7 cellular contexts compared by ENCODE assay signal in genomic region chr1:10415211-10415930, GRCh38. TPM values are rescaled to one million over a fixed set of nuclear protein-coding genes. Genes with fewer than 3 reads are reported as not detected.
DNase-seq lines count a peak whose midpoint lies in the region; ATAC-seq, FAIRE-seq and TF ChIP-seq lines count a peak whose summit lies in the region.

No MANE protein-coding gene starts in this region.

- intact Hi-C loops in Right ventricle myocardium superior (cut with DNase I) = no loop called here

- H3K27me3 Mint-ChIP-seq in HFFc6 (ENCODE audit: insufficient read depth) = no peaks in the 10 kb centered on the region; the same call in 1 of the 2 replicates
- no peaks in the 10 kb centered on the region for H3K27me3 Mint-ChIP-seq in stimulated activated memory B cell treated with anti-CD40 and anti-IgM and Interleukin-4, amounts not matched to agents 10 μg/mL and 1 μg/mL and 100 μg/mL, for 72 hours

- H3K27ac Mint-ChIP-seq in HFFc6 = peak overlapping the region; percentile 90
- peak overlapping the region; percentile 71 for H3K27ac Mint-ChIP-seq in stimulated activated memory B cell treated with anti-CD40 and anti-IgM and Interleukin-4, amounts not matched to agents 10 μg/mL and 1 μg/mL and 100 μg/mL, for 72 hours

- H3K36me3 Mint-ChIP-seq in HFFc6 (ENCODE audit: low read depth) = peaks cover 78% of the 10 kb centered on the region
- peaks cover 84% of the 10 kb centered on the region for H3K36me3 Mint-ChIP-seq in stimulated activated memory B cell treated with anti-CD40 and anti-IgM and Interleukin-4, amounts not matched to agents 10 μg/mL and 1 μg/mL and 100 μg/mL, for 72 hours

- H3K4me3 Mint-ChIP-seq in HFFc6 = no peak overlapping the region; the same call in 1 of the 2 replicates
- no peak overlapping the region for H3K4me3 Mint-ChIP-seq in stimulated activated memory B cell treated with anti-CD40 and anti-IgM and Interleukin-4, amounts not matched to agents 10 μg/mL and 1 μg/mL and 100 μg/mL, for 72 hours

- no peaks in the 10 kb centered on the region for H3K9me3 Mint-ChIP-seq in HFFc6
- H3K9me3 Mint-ChIP-seq in stimulated activated memory B cell treated with anti-CD40 and anti-IgM and Interleukin-4, amounts not matched to agents 10 μg/mL and 1 μg/mL and 100 μg/mL, for 72 hours = no peaks in the 10 kb centered on the region

- ATAC-seq in Right ventricle myocardium superior (ENCODE audit: poor library complexity) = peak; percentile 73
- no peak for ATAC-seq in stimulated activated memory B cell treated with anti-CD40 and anti-IgM and Interleukin-4, amounts not matched to agents 10 μg/mL and 1 μg/mL and 100 μg/mL, for 72 hours
- ATAC-seq in GM21529 (IDR thresholded peaks at IDR 0.05; ENCODE audit: unreplicated experiment) = no peak

- peak; percentile 48 for DNase-seq in HFFc6
- peak; percentile 78 for DNase-seq in UCSD-AML1 (lab: John Stamatoyannopoulos, UW; ENCODE audit: unreplicated experiment)
- DNase-seq in Right ventricle myocardium superior = peak; percentile 55
- DNase-seq in amniotic stem cell (lab: John Stamatoyannopoulos, UW) = no peak
- DNase-seq in GM12892 (ENCODE audit: insufficient read length) = no peak

- no peak for FAIRE-seq in GM12892 (lab: Jason Lieb, UNC)

- no peak for TF ChIP-seq POLR2A in GM12892 (IDR thresholded peaks at IDR 0.05; ENCODE audit: low read depth, low read length)

- H3K4me1 Mint-ChIP-seq in HFFc6 (ENCODE audit: low read depth) = peaks cover 9% of the 10 kb centered on the region
- peaks cover 8% of the 10 kb centered on the region for H3K4me1 Mint-ChIP-seq in stimulated activated memory B cell treated with anti-CD40 and anti-IgM and Interleukin-4, amounts not matched to agents 10 μg/mL and 1 μg/mL and 100 μg/mL, for 72 hours

- TF ChIP-seq CTCF in HFFc6 (IDR thresholded peaks at IDR 0.05) = no peak

RNA-seq across cellular contexts. Expression of gene CENPS, which starts 14.9 kb away (rescaled TPM):
- total RNA-seq in HFFc6 (2021; fragmentation: NEBNext Ultra II Directional; extraction: Animal tissue kit (Norgen Biotek cat#: 25700)) = 10 to 100 TPM; 24.3 to 31.0 (median 27.3) TPM
- 8.7 TPM for total RNA-seq in Right ventricle myocardium superior
- 19.1 TPM for polyA plus RNA-seq in GM12892 (2012; ENCODE audit: missing spikeins)

RNA-seq across cellular contexts. Expression of gene PGD, which starts 16.5 kb away (rescaled TPM):
- total RNA-seq in HFFc6 (2021; fragmentation: NEBNext Ultra II Directional; extraction: Animal tissue kit (Norgen Biotek cat#: 25700)) = 100 to 1,000 TPM; 131 to 235 (median 220) TPM
- total RNA-seq in Right ventricle myocardium superior = 34.4 TPM
- polyA plus RNA-seq in GM12892 (2012; ENCODE audit: missing spikeins) = 119 TPM

RNA-seq across cellular contexts. Expression of gene CORT, which starts 34.5 kb away (rescaled TPM):
- under 1 TPM in 2 of 6 experiments, not detected in 4; 0.43 TPM for total RNA-seq in HFFc6 (2021; fragmentation: NEBNext Ultra II Directional; extraction: Animal tissue kit (Norgen Biotek cat#: 25700))
- total RNA-seq in Right ventricle myocardium superior = 0.32 TPM
- polyA plus RNA-seq in GM12892 (2012; ENCODE audit: missing spikeins) = not detected

RNA-seq across cellular contexts. Expression of gene DFFA, which starts 57.0 kb away (rescaled TPM):
- 10 to 100 TPM; 44.1 to 58.6 (median 48.4) TPM for total RNA-seq in HFFc6 (2021; fragmentation: NEBNext Ultra II Directional; extraction: Animal tissue kit (Norgen Biotek cat#: 25700))
- total RNA-seq in Right ventricle myocardium superior = 20.8 TPM
- polyA plus RNA-seq in GM12892 (2012; ENCODE audit: missing spikeins) = 37.9 TPM

RNA-seq across cellular contexts. Expression of gene PEX14, which starts 59.4 kb away (rescaled TPM):
- 10 to 100 TPM; 23.1 to 28.4 (median 26.0) TPM for total RNA-seq in HFFc6 (2021; fragmentation: NEBNext Ultra II Directional; extraction: Animal tissue kit (Norgen Biotek cat#: 25700))
- total RNA-seq in Right ventricle myocardium superior = 18.4 TPM
- 10.7 TPM for polyA plus RNA-seq in GM12892 (2012; ENCODE audit: missing spikeins)

Comparison
In these comparisons a context has a peak if more than half of its experiments do, and no peak if none do; other contexts are left out.
1. DNase-seq: peak in HFFc6 (single experiment), UCSD-AML1 (single experiment) and Right ventricle myocardium superior (single experiment); none in amniotic stem cell (single experiment) and GM12892 (single experiment).